17 cellular contexts compared by ENCODE assay signal in the genomic region with DNA sequence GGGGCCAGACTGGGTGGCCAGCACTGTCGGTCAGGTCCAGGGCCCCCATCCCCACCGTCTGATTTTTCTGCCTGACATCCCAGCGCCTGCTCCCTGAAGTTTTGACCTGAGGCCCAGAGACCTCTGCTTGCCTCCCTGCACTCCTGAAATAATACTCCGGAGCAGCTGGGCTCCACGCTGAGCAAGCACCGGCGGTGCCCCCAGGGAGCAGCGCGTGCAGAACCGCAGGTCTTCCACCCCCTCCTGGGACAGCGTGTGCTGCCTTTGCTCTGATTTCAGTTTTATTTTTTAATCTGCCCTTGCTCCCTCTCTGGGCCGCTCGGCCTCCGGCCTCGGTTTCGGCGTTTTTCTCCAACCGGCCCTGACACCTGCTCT.
DNase-seq lines count a peak whose midpoint lies in the region; ATAC-seq and TF ChIP-seq lines count a peak whose summit lies in the region.
"Had no signal": no experiment of that assay in that cellular context is flagged by ENCODE, and none has a peak within 500 bp of the region (broad histone marks: within the 10 kb centered on the region; RNA-seq: fewer than 3 reads in every experiment).

No MANE protein-coding gene starts in this region.

- ATAC-seq in HG03025 (IDR thresholded peaks at IDR 0.05; ENCODE audit: low FRiP score, unreplicated experiment), result no peak
- ATAC-seq in GM19395 (IDR thresholded peaks at IDR 0.05; ENCODE audit: unreplicated experiment), result no peak

- H3K79me2 ChIP-seq in PC-9 (ENCODE audit: low read depth) (no peaks in the 10 kb centered on the region), osteoblast (ENCODE audit: insufficient read depth, low read length) (no peaks in the 10 kb centered on the region)

- no peak overlapping the region; the same call in 1 of the 2 replicates for H3K27ac ChIP-seq in HEK293 (ENCODE audit: extremely low read depth, low read depth, low read length)
- peak overlapping the region; percentile 6; the same call in 1 of the 2 replicates for H3K27ac ChIP-seq in PC-9
- H3K27ac ChIP-seq in osteoblast (ENCODE audit: low read depth, low read length), result no peak overlapping the region
- H3K27ac ChIP-seq: uterus, VCaP had no signal

- intact Hi-C loops in PC-9 (cut with micrococcal nuclease; ENCODE audit: unreplicated experiment), result loop anchor here (1.0 kb wide), 1 partner anchor 130 kb away; no protein-coding TSS in a partner anchor

- H3K9me3 ChIP-seq in HEK293 (ENCODE audit: control insufficient read depth, insufficient read depth, low read depth, low read length), result no peaks in the 10 kb centered on the region
- no peaks in the 10 kb centered on the region for H3K9me3 ChIP-seq in PC-9 (ENCODE audit: insufficient read depth, low read depth)
- H3K9me3 ChIP-seq in osteoblast (ENCODE audit: low read depth, low read length), result no peaks in the 10 kb centered on the region
- H3K9me3 ChIP-seq: uterus had no signal

- peaks cover 27% of the 10 kb centered on the region for H3K4me1 Mint-ChIP-seq in nephron

- H3K36me3 Mint-ChIP-seq in nephron (ENCODE audit: low read depth), result peaks cover 9% of the 10 kb centered on the region

- POLR2A ChIA-PET in HEK293 (lab: Yijun Ruan, JAX), result no interaction called here
- POLR2A ChIA-PET in PC-9 (lab: Charles Lee; ENCODE audit: unreplicated experiment), result interaction anchor here (0.7 kb wide), 1 partner anchor 13 kb away, joined by 3 read pairs; no protein-coding TSS in a partner anchor

- no peaks in the 10 kb centered on the region for H3K27me3 ChIP-seq in PC-9 (ENCODE audit: insufficient read depth, low read depth)
- no peaks in the 10 kb centered on the region for H3K27me3 ChIP-seq in osteoblast (ENCODE audit: insufficient read depth, low read length)
- H3K27me3 ChIP-seq: uterus had no signal

- H4K20me1 ChIP-seq in PC-9 (ENCODE audit: insufficient read depth) (no peaks in the 10 kb centered on the region), osteoblast (ENCODE audit: insufficient read depth, low read length) (peaks cover 31% of the 10 kb centered on the region)

- peaks cover 15% of the 10 kb centered on the region for H3K27me3 Mint-ChIP-seq in nephron (ENCODE audit: low read depth)

- H2AFZ ChIP-seq in PC-9 (0 out of 2 replicates have a peak overlapping the region, but pooled peaks have one; percentile 35), osteoblast (ENCODE audit: low read length) (no peak overlapping the region)

- no peaks in the 10 kb centered on the region for H3K9me3 Mint-ChIP-seq in nephron

- no TSS peak for BruUV-seq in PC-9 (replicated peaks; lab: Mats Ljungman, UMichigan)

- H3K4me3 ChIP-seq in HEK293 (ENCODE audit: low read depth, low read length), result no peak overlapping the region
- peak overlapping the region; percentile 31; the same call in 1 of the 2 replicates for H3K4me3 ChIP-seq in PC-9
- H3K4me3 ChIP-seq in osteoblast (ENCODE audit: insufficient read depth, low read length), result no peak overlapping the region
- H3K4me3 ChIP-seq: uterus had no signal

- CTCF ChIA-PET in HEK293 (lab: Yijun Ruan, JAX), result interaction anchor here (0.6 to 0.9 kb wide), 4 partner anchors 9 to 47 kb away, joined by 3 read pairs; no protein-coding TSS in a partner anchor
- CTCF ChIA-PET in PC-9 (lab: Charles Lee), result interaction anchor here (0.6 kb wide), 2 partner anchors 8 to 59 kb away, joined by 3 read pairs; no protein-coding TSS in a partner anchor

- H3K9me2 ChIP-seq in PC-9 (ENCODE audit: insufficient read depth), result no peaks in the 10 kb centered on the region

- DNase-seq in COR-L47 (lab: John Stamatoyannopoulos, UW), result peak; percentile 31
- peak in 1 of 2 experiments; percentile 48 for DNase-seq in PC-9
- no peak for DNase-seq in SIG-M5 treated with dmso at 0.1 percent for 504 hours (lab: John Stamatoyannopoulos, UW; ENCODE audit: unreplicated experiment)
- no peak for DNase-seq in osteoblast (ENCODE audit: insufficient read length, low spot score, missing footprints)
- DNase-seq: activated naive CD4-positive, alpha-beta T cell; EL; foreskin melanocyte; GOT3; midbrain; retina; stimulated activated CD4-positive, alpha-beta T cell treated with anti-CD3 and anti-CD28 coated beads, Interleukin-2, amount 100 ng/mL, for 48 hours; uterus had no signal

- TF ChIP-seq CTCF in HEK293 (tag by site-specific recombination; IDR thresholded peaks at IDR 0.05) (no peak), PC-9 (conservative IDR thresholded peaks at IDR 0.05) (no peak), nephron (IDR thresholded peaks at IDR 0.05; ENCODE audit: unreplicated experiment in 3 of 3) (no peak), osteoblast (IDR thresholded peaks at IDR 0.05; ENCODE audit: extremely low read depth, low read depth, low read length) (no peak)

- peak overlapping the region in 1 of 3 experiments; percentile 43 for H3K4me3 Mint-ChIP-seq in nephron

- H3K4me2 ChIP-seq in PC-9, result peak overlapping the region; percentile 75
- no peak overlapping the region for H3K4me2 ChIP-seq in osteoblast (ENCODE audit: insufficient read depth, low read length)

- H3K36me3 ChIP-seq in HEK293 (ENCODE audit: control insufficient read depth in 2 of 2, insufficient read depth in 1 of 2, low read length in 2 of 2), result no peaks in the 10 kb centered on the region
- no peaks in the 10 kb centered on the region for H3K36me3 ChIP-seq in PC-9 (ENCODE audit: low read depth)
- H3K36me3 ChIP-seq in osteoblast (ENCODE audit: insufficient read depth, low read length), result no peaks in the 10 kb centered on the region
- H3K36me3 ChIP-seq: uterus had no signal

- H3K27ac Mint-ChIP-seq in nephron, result peak overlapping the region in 2 of 3 experiments; percentile 1 to 25

- peaks cover 17% of the 10 kb centered on the region for H3F3A ChIP-seq in PC-9 (ENCODE audit: insufficient read depth, low read depth)

- H3K4me1 ChIP-seq in HEK293 (ENCODE audit: control insufficient read depth, insufficient read depth, low read length) (peaks cover 7% of the 10 kb centered on the region; the same call in 1 of the 2 replicates), PC-9 (replicated peaks; ENCODE audit: insufficient read depth) (peaks cover 22% of the 10 kb centered on the region), osteoblast (ENCODE audit: insufficient read depth, low read length) (no peaks in the 10 kb centered on the region)
- H3K4me1 ChIP-seq: uterus had no signal

TF ChIP-seq in HEK293, 187 proteins besides CTCF, POLR2A, EP300 and RAD21 (continues in another document):
- TF ChIP-seq ZNF600 (tag by site-specific recombination; IDR thresholded peaks at IDR 0.05), result peak; percentile 71; the same call in 1 of the 2 replicates
- TF ChIP-seq, protein P1, sequence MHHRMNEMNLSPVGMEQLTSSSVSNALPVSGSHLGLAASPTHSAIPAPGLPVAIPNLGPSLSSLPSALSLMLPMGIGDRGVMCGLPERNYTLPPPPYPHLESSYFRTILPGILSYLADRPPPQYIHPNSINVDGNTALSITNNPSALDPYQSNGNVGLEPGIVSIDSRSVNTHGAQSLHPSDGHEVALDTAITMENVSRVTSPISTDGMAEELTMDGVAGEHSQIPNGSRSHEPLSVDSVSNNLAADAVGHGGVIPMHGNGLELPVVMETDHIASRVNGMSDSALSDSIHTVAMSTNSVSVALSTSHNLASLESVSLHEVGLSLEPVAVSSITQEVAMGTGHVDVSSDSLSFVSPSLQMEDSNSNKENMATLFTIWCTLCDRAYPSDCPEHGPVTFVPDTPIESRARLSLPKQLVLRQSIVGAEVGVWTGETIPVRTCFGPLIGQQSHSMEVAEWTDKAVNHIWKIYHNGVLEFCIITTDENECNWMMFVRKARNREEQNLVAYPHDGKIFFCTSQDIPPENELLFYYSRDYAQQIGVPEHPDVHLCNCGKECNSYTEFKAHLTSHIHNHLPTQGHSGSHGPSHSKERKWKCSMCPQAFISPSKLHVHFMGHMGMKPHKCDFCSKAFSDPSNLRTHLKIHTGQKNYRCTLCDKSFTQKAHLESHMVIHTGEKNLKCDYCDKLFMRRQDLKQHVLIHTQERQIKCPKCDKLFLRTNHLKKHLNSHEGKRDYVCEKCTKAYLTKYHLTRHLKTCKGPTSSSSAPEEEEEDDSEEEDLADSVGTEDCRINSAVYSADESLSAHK (tag by site-specific recombination; IDR thresholded peaks at IDR 0.05), result 0 out of 2 replicates have a peak, but pooled peaks have one; percentile 15
- TF ChIP-seq GFI1B (tag by site-specific recombination; IDR thresholded peaks at IDR 0.05), result peak; percentile 76
- TF ChIP-seq GLIS1 (tag by site-specific recombination; IDR thresholded peaks at IDR 0.05), result peak; percentile 90
- peak; percentile 56 for TF ChIP-seq FEZF1 (tag by site-specific recombination; IDR thresholded peaks at IDR 0.05)
- TF ChIP-seq ZNF112 (tag by site-specific recombination; IDR thresholded peaks at IDR 0.05), result no peak
- 0 out of 2 replicates have a peak, but pooled peaks have one; percentile 15 for TF ChIP-seq ZNF341 (tag by site-specific recombination; IDR thresholded peaks at IDR 0.05; ENCODE audit: low read depth)
- TF ChIP-seq, protein P2, sequence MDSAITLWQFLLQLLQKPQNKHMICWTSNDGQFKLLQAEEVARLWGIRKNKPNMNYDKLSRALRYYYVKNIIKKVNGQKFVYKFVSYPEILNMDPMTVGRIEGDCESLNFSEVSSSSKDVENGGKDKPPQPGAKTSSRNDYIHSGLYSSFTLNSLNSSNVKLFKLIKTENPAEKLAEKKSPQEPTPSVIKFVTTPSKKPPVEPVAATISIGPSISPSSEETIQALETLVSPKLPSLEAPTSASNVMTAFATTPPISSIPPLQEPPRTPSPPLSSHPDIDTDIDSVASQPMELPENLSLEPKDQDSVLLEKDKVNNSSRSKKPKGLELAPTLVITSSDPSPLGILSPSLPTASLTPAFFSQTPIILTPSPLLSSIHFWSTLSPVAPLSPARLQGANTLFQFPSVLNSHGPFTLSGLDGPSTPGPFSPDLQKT (IDR thresholded peaks at IDR 0.05; ENCODE audit: borderline replicate concordance, low read depth, low read length), result no peak
- TF ChIP-seq GLIS2 (tag by site-specific recombination; IDR thresholded peaks at IDR 0.05), result 0 out of 2 replicates have a peak, but pooled peaks have one; percentile 58
- TF ChIP-seq ZNF394 (tag by site-specific recombination; IDR thresholded peaks at IDR 0.05; ENCODE audit: borderline replicate concordance), result peak; percentile 78; the same call in 1 of the 2 replicates
- peak; percentile 57 for TF ChIP-seq IKZF3 (tag by site-specific recombination; IDR thresholded peaks at IDR 0.05)
- TF ChIP-seq, protein P3, sequence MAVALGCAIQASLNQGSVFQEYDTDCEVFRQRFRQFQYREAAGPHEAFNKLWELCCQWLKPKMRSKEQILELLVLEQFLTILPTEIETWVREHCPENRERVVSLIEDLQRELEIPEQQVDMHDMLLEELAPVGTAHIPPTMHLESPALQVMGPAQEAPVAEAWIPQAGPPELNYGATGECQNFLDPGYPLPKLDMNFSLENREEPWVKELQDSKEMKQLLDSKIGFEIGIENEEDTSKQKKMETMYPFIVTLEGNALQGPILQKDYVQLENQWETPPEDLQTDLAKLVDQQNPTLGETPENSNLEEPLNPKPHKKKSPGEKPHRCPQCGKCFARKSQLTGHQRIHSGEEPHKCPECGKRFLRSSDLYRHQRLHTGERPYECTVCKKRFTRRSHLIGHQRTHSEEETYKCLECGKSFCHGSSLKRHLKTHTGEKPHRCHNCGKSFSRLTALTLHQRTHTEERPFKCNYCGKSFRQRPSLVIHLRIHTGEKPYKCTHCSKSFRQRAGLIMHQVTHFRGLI (tag by site-specific recombination; IDR thresholded peaks at IDR 0.05), result 0 out of 2 replicates have a peak, but pooled peaks have one; percentile 20
